In genomic region chr11:126210871-126211235, GRCh38 we compare ENCODE assay signal across 8 cellular contexts. TPM values are rescaled to one million over a fixed set of nuclear protein-coding genes. Genes with fewer than 3 reads are reported as not detected.
DNase-seq lines count a peak whose midpoint lies in the region; ATAC-seq and TF ChIP-seq lines count a peak whose summit lies in the region.

No MANE protein-coding gene starts in this region.

- H3K9ac ChIP-seq in MM.1S (ENCODE audit: low read length) (peak overlapping the region; percentile 88), neural cell (ENCODE audit: low read length) (peak overlapping the region; percentile 79)

- peak overlapping the region; percentile 91 to 99 (median 98) for H3K27ac Mint-ChIP-seq in CD4-positive, alpha-beta memory T cell

- no peaks in the 10 kb centered on the region for H3K36me3 ChIP-seq in CD4-positive, alpha-beta memory T cell (ENCODE audit: insufficient read depth, low read length)
- H3K36me3 ChIP-seq in MM.1S (replicated peaks; ENCODE audit: insufficient read depth, low read length): peaks cover 8% of the 10 kb centered on the region; the same call in 1 of the 2 replicates
- H3K36me3 ChIP-seq in effector memory CD4-positive, alpha-beta T cell (ENCODE audit: control insufficient read depth, insufficient read depth, low read length): peaks cover 8% of the 10 kb centered on the region
- H3K36me3 ChIP-seq in neural cell (ENCODE audit: insufficient read depth, low read length): no peaks in the 10 kb centered on the region

- H3K4me3 Mint-ChIP-seq in CD4-positive, alpha-beta memory T cell: peak overlapping the region; percentile 99 to 100 (median 99)

- H3K4me3 ChIP-seq in CD4-positive, alpha-beta memory T cell (ENCODE audit: low read length in 2 of 2): peak overlapping the region; percentile 44 to 91
- peak overlapping the region; percentile 99 for H3K4me3 ChIP-seq in MM.1S (ENCODE audit: low read length)
- H3K4me3 ChIP-seq in effector memory CD4-positive, alpha-beta T cell (ENCODE audit: insufficient read depth, low read depth, low read length, poor library complexity, severe bottlenecking): peak overlapping the region; percentile 83
- peak overlapping the region; percentile 83 for H3K4me3 ChIP-seq in neural cell (ENCODE audit: low read length)

- H3K4me1 Mint-ChIP-seq in CD4-positive, alpha-beta memory T cell: peaks cover 25 to 41% (median 31%) of the 10 kb centered on the region in 4 donors

- H3K9me2 ChIP-seq in MM.1S (replicated peaks; ENCODE audit: insufficient read depth, low read length) (no peaks in the 10 kb centered on the region), neural cell (ENCODE audit: insufficient read depth, low read length) (no peaks in the 10 kb centered on the region)

- H4K20me1 ChIP-seq in MM.1S (ENCODE audit: insufficient read depth, low read length) (no peaks in the 10 kb centered on the region), neural cell (ENCODE audit: insufficient read depth) (no peaks in the 10 kb centered on the region)

- H2AFZ ChIP-seq in MM.1S (ENCODE audit: low read length) (peak overlapping the region; percentile 95), neural cell (ENCODE audit: low read depth, low read length) (peak overlapping the region; percentile 41)

- H3K36me3 Mint-ChIP-seq in CD4-positive, alpha-beta memory T cell: peaks cover 22 to 46% of the 10 kb centered on the region in 2 donors

- H3K27me3 Mint-ChIP-seq in CD4-positive, alpha-beta memory T cell: no peaks in the 10 kb centered on the region

- no peaks in the 10 kb centered on the region for H3K9me3 ChIP-seq in CD4-positive, alpha-beta memory T cell (ENCODE audit: control insufficient read depth in 1 of 2, low read length in 2 of 2)
- H3K9me3 ChIP-seq in MM.1S (replicated peaks; ENCODE audit: insufficient read depth, low read length) (no peaks in the 10 kb centered on the region), neural cell (ENCODE audit: low read length) (no peaks in the 10 kb centered on the region)
- no peaks in the 10 kb centered on the region for H3K9me3 ChIP-seq in effector memory CD4-positive, alpha-beta T cell (ENCODE audit: control insufficient read depth, low read length)

- H3K9me3 Mint-ChIP-seq in CD4-positive, alpha-beta memory T cell: peaks cover 0 to 2% (median 0%) of the 10 kb centered on the region in 8 donors

- CTCF ChIA-PET in CD4-positive, alpha-beta memory T cell (lab: Charles Lee; ENCODE audit: partially characterized antibody): interaction anchor here (0.7 to 1.5 kb wide), 2 partner anchors 17 to 270 kb away, joined by 4 read pairs; no protein-coding TSS in a partner anchor

- H3K4me2 ChIP-seq in MM.1S (ENCODE audit: low read depth, low read length): peak overlapping the region; percentile 94
- peak overlapping the region; percentile 65 for H3K4me2 ChIP-seq in neural cell (ENCODE audit: low read length)

- TF ChIP-seq EP300 in neural cell (conservative IDR thresholded peaks at IDR 0.05; ENCODE audit: poor library complexity, severe bottlenecking): no peak

- H3K79me2 ChIP-seq in MM.1S (ENCODE audit: low read length): peaks cover 73% of the 10 kb centered on the region
- H3K79me2 ChIP-seq in neural cell (replicated peaks; ENCODE audit: insufficient read depth, low read length): peaks cover 31% of the 10 kb centered on the region

- no peak for ATAC-seq in HG03097 (IDR thresholded peaks at IDR 0.05; ENCODE audit: low FRiP score, unreplicated experiment)
- ATAC-seq in HG03520 (IDR thresholded peaks at IDR 0.05; ENCODE audit: unreplicated experiment): no peak

- intact Hi-C loops in CD4-positive, alpha-beta memory T cell (cut with micrococcal nuclease): loop anchor here (1.0 to 5.0 kb wide), 7 partner anchors 58 to 1259 kb away; partner anchors contain the start of genes CCDC15, DCPS, FOXRED1 and HYLS1

- TF ChIP-seq RAD21 in neural cell (conservative IDR thresholded peaks at IDR 0.05): no peak

- POLR2A ChIA-PET in CD4-positive, alpha-beta memory T cell (lab: Charles Lee; ENCODE audit: partially characterized antibody): interaction anchor here (1.0 to 3.4 kb wide), 7 partner anchors 44 to 323 kb away, joined by 3 to 23 read pairs (median 4); partner anchors contain the start of genes FOXRED1, HYLS1, PUS3 and SRPRA

- H3K4me1 ChIP-seq in CD4-positive, alpha-beta memory T cell (ENCODE audit: insufficient read depth, low read length): peaks cover 24% of the 10 kb centered on the region
- peaks cover 11% of the 10 kb centered on the region for H3K4me1 ChIP-seq in MM.1S (ENCODE audit: low read length)
- peaks cover 9% of the 10 kb centered on the region for H3K4me1 ChIP-seq in effector memory CD4-positive, alpha-beta T cell (ENCODE audit: control insufficient read depth, insufficient read depth, low read length, poor library complexity, severe bottlenecking)

- H3K27me3 ChIP-seq in CD4-positive, alpha-beta memory T cell (ENCODE audit: insufficient read depth, low read length): no peaks in the 10 kb centered on the region
- H3K27me3 ChIP-seq in MM.1S (replicated peaks; ENCODE audit: insufficient read depth, low read length) (no peaks in the 10 kb centered on the region), neural cell (ENCODE audit: insufficient read depth, low read depth, low read length) (no peaks in the 10 kb centered on the region)
- no peaks in the 10 kb centered on the region for H3K27me3 ChIP-seq in effector memory CD4-positive, alpha-beta T cell (replicated peaks; ENCODE audit: control insufficient read depth, insufficient read depth, low read length, poor library complexity, severe bottlenecking)

- H3F3A ChIP-seq in MM.1S (ENCODE audit: insufficient read depth, low read length): no peaks in the 10 kb centered on the region
- no peaks in the 10 kb centered on the region for H3F3A ChIP-seq in neural cell (ENCODE audit: insufficient read depth, low read length, poor library complexity, severe bottlenecking)

- no peak for TF ChIP-seq CTCF in MM.1S (IDR thresholded peaks at IDR 0.05; ENCODE audit: low read length)
- TF ChIP-seq CTCF in neural cell (IDR thresholded peaks at IDR 0.05; ENCODE audit: poor library complexity, severe bottlenecking): no peak

- peak overlapping the region; percentile 67 for H3K27ac ChIP-seq in CD4-positive, alpha-beta memory T cell (ENCODE audit: low read depth, low read length)
- H3K27ac ChIP-seq in MM.1S (ENCODE audit: low read length) (no peak overlapping the region), neural cell (ENCODE audit: low read length) (peak overlapping the region; percentile 76)
- peak overlapping the region; percentile 76 for H3K27ac ChIP-seq in effector memory CD4-positive, alpha-beta T cell (ENCODE audit: insufficient read depth, low read length, poor library complexity, severe bottlenecking)

- DNase-seq in CD4-positive, alpha-beta memory T cell: no peak
- DNase-seq in MM.1S (no peak), AML-193 (lab: John Stamatoyannopoulos, UW) (no peak), NCI-H526 treated with DMSO at 0.1 percent for 48 hours (lab: John Stamatoyannopoulos, UW) (no peak)
- DNase-seq in effector memory CD4-positive, alpha-beta T cell: no peak

TF ChIP-seq in neural cell, 6 proteins besides CTCF, POLR2A, EP300 and RAD21:
- TF ChIP-seq MXI1 (conservative IDR thresholded peaks at IDR 0.05; ENCODE audit: poor library complexity, severe bottlenecking) (no peak), EZH2 (IDR thresholded peaks at IDR 0.05; ENCODE audit: borderline replicate concordance, insufficient read depth, low read length, poor library complexity, severe bottlenecking) (no peak), REST (IDR thresholded peaks at IDR 0.05; ENCODE audit: borderline replicate concordance) (no peak), TAF1 (IDR thresholded peaks at IDR 0.05; ENCODE audit: low read depth) (no peak), POLR2AphosphoS5 (IDR thresholded peaks at IDR 0.05) (no peak)
TF ChIP-seq in neural cell: peak in this region for 0.

RNA-seq across cellular contexts. Expression of gene RPUSD4, which starts 0.6 kb away (rescaled TPM):
- 10 to 100 TPM; 39.3 to 41.2 TPM for total RNA-seq in CD4-positive, alpha-beta memory T cell
- polyA plus RNA-seq in CD4-positive, alpha-beta memory T cell: 10 to 100 TPM; 18.5 to 19.8 TPM
- 43.4 and 50.0 TPM in 2 replicates for polyA plus RNA-seq in neural cell
- polyA minus RNA-seq in neural cell: 35.9 and 37.5 TPM in 2 replicates

RNA-seq across cellular contexts. Expression of gene FAM118B, which starts 0.7 kb away (rescaled TPM):
- 10 to 100 TPM; 12.6 to 13.2 TPM for total RNA-seq in CD4-positive, alpha-beta memory T cell
- 10 to 100 TPM in 1 of 2 donors, 1 to 10 TPM in 1; 8.4 to 13.7 TPM for polyA plus RNA-seq in CD4-positive, alpha-beta memory T cell
- polyA plus RNA-seq in neural cell: 54.1 and 55.9 TPM in 2 replicates
- 40.9 and 54.3 TPM in 2 replicates for polyA minus RNA-seq in neural cell

RNA-seq across cellular contexts. Expression of gene SRPRA, which starts 57.8 kb away (rescaled TPM):
- total RNA-seq in CD4-positive, alpha-beta memory T cell: 100 to 1,000 TPM; 171 to 176 TPM
- polyA plus RNA-seq in CD4-positive, alpha-beta memory T cell: 100 to 1,000 TPM; 132 to 146 TPM
- polyA plus RNA-seq in neural cell: 24.9 TPM in 2 replicates
- polyA minus RNA-seq in neural cell: 23.4 and 31.1 TPM in 2 replicates

RNA-seq across cellular contexts. Expression of gene FOXRED1, which starts 58.1 kb away (rescaled TPM):
- total RNA-seq in CD4-positive, alpha-beta memory T cell: 10 to 100 TPM; 30.5 to 32.5 TPM
- 10 to 100 TPM; 18.7 to 27.3 TPM for polyA plus RNA-seq in CD4-positive, alpha-beta memory T cell
- 68.3 and 77.3 TPM in 2 replicates for polyA plus RNA-seq in neural cell
- polyA minus RNA-seq in neural cell: 27.0 and 28.0 TPM in 2 replicates
